ENCODE assay signal across 1 cellular context in genomic region chr16:12406840-12407690, GRCh38.
A peak's percentile ranks its signal among the peaks of the same experiment; 100 is the strongest.
TF ChIP-seq lines count a peak whose summit lies in the region.

No MANE protein-coding gene starts in this region.

TF ChIP-seq in endothelial cell of umbilical vein, 7 proteins besides CTCF, POLR2A, EP300 and RAD21:
- TF ChIP-seq JUN (IDR thresholded peaks at IDR 0.05; ENCODE audit: borderline replicate concordance, insufficient read depth, insufficient read length, low read depth) (peak; percentile 89), FOS (IDR thresholded peaks at IDR 0.05; ENCODE audit: borderline replicate concordance, insufficient read depth, low read length) (peak; percentile 57)
- TF ChIP-seq, protein P1, sequence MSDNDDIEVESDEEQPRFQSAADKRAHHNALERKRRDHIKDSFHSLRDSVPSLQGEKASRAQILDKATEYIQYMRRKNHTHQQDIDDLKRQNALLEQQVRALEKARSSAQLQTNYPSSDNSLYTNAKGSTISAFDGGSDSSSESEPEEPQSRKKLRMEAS (IDR thresholded peaks at IDR 0.05; ENCODE audit: insufficient read depth, insufficient read length) = no peak
TF ChIP-seq in endothelial cell of umbilical vein: peak in this region for 2.
